Comparison of ENCODE assay signal across 21 cellular contexts in the genomic region with DNA sequence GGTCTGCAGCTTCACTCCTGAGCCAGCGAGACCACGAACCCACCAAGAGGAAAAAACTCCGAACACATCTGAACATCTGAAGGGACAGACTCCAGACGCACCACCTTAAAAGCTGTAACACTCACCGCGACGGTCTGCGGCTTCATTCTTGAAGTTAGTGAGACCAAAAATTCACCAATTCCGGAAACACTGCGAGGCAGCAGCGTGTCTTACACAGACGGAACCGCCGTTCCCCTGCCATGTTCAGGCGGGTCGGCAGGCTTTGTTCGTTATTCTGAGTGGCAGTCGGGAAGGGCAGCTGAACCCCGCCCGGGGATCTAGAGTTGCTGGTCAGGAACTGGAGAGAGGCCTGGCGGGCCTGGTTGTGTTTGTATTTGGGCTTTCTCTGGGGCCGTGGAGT. TPM values are rescaled to one million over a fixed set of nuclear protein-coding genes. Genes with fewer than 3 reads are reported as not detected.
DNase-seq lines count a peak whose midpoint lies in the region; ATAC-seq, FAIRE-seq and TF ChIP-seq lines count a peak whose summit lies in the region.
"Had no signal": no experiment of that assay in that cellular context is flagged by ENCODE, and none has a peak within 500 bp of the region (broad histone marks: within the 10 kb centered on the region; RNA-seq: fewer than 3 reads in every experiment).

No MANE protein-coding gene starts in this region.

- WGBS in K562 (ENCODE audit: insufficient coverage, low coverage, missing lambda C conversion rate), result 83% methylated on average over 12 of the region's 22 CpGs
- 97% methylated on average over 22 of the region's 22 CpGs for WGBS in mesenchymal stem cell
- WGBS in testis, 2 donors, result 79 to 81% methylated on average over 22 of the region's 22 CpGs

- peak; percentile 51 for DNase-seq in NB4 (ENCODE audit: low read depth)
- no peak for DNase-seq in K562 (ENCODE audit: extremely low read depth in 1 of 4, low spot score in 3 of 4)
- no peak for DNase-seq in mesenchymal stem cell
- DNase-seq in testis, result no peak
- no peak for DNase-seq in ureter (ENCODE audit: low spot score)
- DNase-seq: CD8-positive, alpha-beta T cell; COR-L47; DMS153; DMS79 treated with DMSO at 0.1 percent for 48 hours; GDM1 had no signal

- H3K79me2 ChIP-seq in K562 (ENCODE audit: control insufficient read depth, insufficient read depth, low read length), result no peaks in the 10 kb centered on the region

- H2BK120ac ChIP-seq in mesenchymal stem cell (ENCODE audit: low read depth, low read length), result no peak overlapping the region

- in situ Hi-C loops in K562 (cut with MboI), result no loop called here

- H3K4me3 ChIP-seq in NB4 (ENCODE audit: low read depth, low read length) (peak overlapping the region; percentile 23), K562 (no peak overlapping the region), mesenchymal stem cell (ENCODE audit: insufficient read depth in 1 of 2, low read depth in 1 of 2, low read length in 2 of 2) (no peak overlapping the region), testis (peak overlapping the region; percentile 18 to 22)
- H3K4me3 ChIP-seq: A549 had no signal

- H3K9me3 ChIP-seq in K562 (replicated peaks; ENCODE audit: control insufficient read depth, insufficient read depth, low read depth, low read length), result no peaks in the 10 kb centered on the region
- no peaks in the 10 kb centered on the region for H3K9me3 ChIP-seq in mesenchymal stem cell (ENCODE audit: control insufficient read depth, low read length)
- H3K9me3 ChIP-seq in testis, result no peaks in the 10 kb centered on the region
- H3K9me3 ChIP-seq: A549 had no signal

- H2AFZ ChIP-seq in K562 (ENCODE audit: low read depth, low read length) (no peak overlapping the region), mesenchymal stem cell (ENCODE audit: low read depth, low read length) (no peak overlapping the region)

- no peak overlapping the region for H2BK15ac ChIP-seq in mesenchymal stem cell (ENCODE audit: low read depth, poor library complexity, severe bottlenecking)

- TF ChIP-seq CTCF in NB4 (IDR thresholded peaks at IDR 0.05; ENCODE audit: low read depth, low read length) (no peak), K562 (IDR thresholded peaks at IDR 0.05 in 2 of 3, conservative IDR thresholded peaks at IDR 0.05 in 1 of 3; ENCODE audit: insufficient read depth in 2 of 3, low read depth in 1 of 3, low read length in 3 of 3) (no peak), testis (IDR thresholded peaks at IDR 0.05) (no peak)

- intact Hi-C loops in K562 (cut with micrococcal nuclease) (no loop called here), testis (cut with DNase I; ENCODE audit: low total_unique reads) (no loop called here)

- H3K9me1 ChIP-seq in K562 (ENCODE audit: control insufficient read depth, insufficient read depth, low read length), result no peaks in the 10 kb centered on the region

- no peak overlapping the region for H3K27ac ChIP-seq in K562 (ENCODE audit: extremely low read depth, low read depth, low read length)
- H3K27ac ChIP-seq in mesenchymal stem cell (ENCODE audit: low read length, poor library complexity, severe bottlenecking), result no peak overlapping the region
- H3K27ac ChIP-seq in testis, result peak overlapping the region in 1 of 2 donors; percentile 2

- no peak overlapping the region for H3K23ac ChIP-seq in mesenchymal stem cell (ENCODE audit: low read length in 2 of 2)

- H2BK12ac ChIP-seq in mesenchymal stem cell (ENCODE audit: low read length in 2 of 2), result no peak overlapping the region

- POLR2A ChIA-PET in K562 (lab: Yijun Ruan, JAX), result interaction anchor here (0.6 to 2.0 kb wide), 3 partner anchors 70 to 119 kb away, joined by 3 to 6 read pairs (median 5); a partner anchor contains a TSS

- no peak for FAIRE-seq in K562 (lab: Jason Lieb, UNC)
- FAIRE-seq: A549, D721Med, GM12892, GM19239, H54, HepG2, HTR-8/SVneo had no signal

- H3K18ac ChIP-seq in mesenchymal stem cell (ENCODE audit: low read depth in 1 of 2, low read length in 2 of 2), result no peak overlapping the region

- H2AK5ac ChIP-seq in mesenchymal stem cell (ENCODE audit: low read length, severe bottlenecking), result no peak overlapping the region

- H3K27me3 ChIP-seq in K562 (ENCODE audit: control insufficient read depth in 2 of 2, insufficient read depth in 2 of 2, low read length in 2 of 2) (no peaks in the 10 kb centered on the region), mesenchymal stem cell (ENCODE audit: control insufficient read depth in 1 of 2, insufficient read depth in 1 of 2, low read length in 2 of 2) (peaks cover 0 to 10% of the 10 kb centered on the region in 2 experiments), testis (no peaks in the 10 kb centered on the region)

- H3K4me2 ChIP-seq in K562 (ENCODE audit: insufficient read depth, low read length) (no peak overlapping the region), mesenchymal stem cell (ENCODE audit: low read length, poor library complexity, severe bottlenecking) (no peak overlapping the region)
- H3K4me2 ChIP-seq: A549 had no signal

- H3K4me1 ChIP-seq in K562 (replicated peaks in 1 of 2; ENCODE audit: control insufficient read depth in 2 of 2, insufficient read depth in 2 of 2, low read length in 2 of 2) (peaks cover 7 to 20% of the 10 kb centered on the region in 2 experiments; a peak in 3 of 5 replicates), mesenchymal stem cell (ENCODE audit: control insufficient read depth, insufficient read depth, low read depth, low read length) (no peaks in the 10 kb centered on the region), testis (no peaks in the 10 kb centered on the region)
- H3K4me1 ChIP-seq: A549 had no signal

- H3K36me3 ChIP-seq in K562 (ENCODE audit: control insufficient read depth, insufficient read depth, low read length) (no peaks in the 10 kb centered on the region), mesenchymal stem cell (ENCODE audit: control insufficient read depth in 1 of 2, insufficient read depth in 2 of 2, low read depth in 1 of 2, low read length in 2 of 2) (no peaks in the 10 kb centered on the region), testis (ENCODE audit: low read depth, missing control alignments) (no peaks in the 10 kb centered on the region)

- no peak for TF ChIP-seq RAD21 in K562 (CRISPR knock-in tag; conservative IDR thresholded peaks at IDR 0.05 in 1 of 2, IDR thresholded peaks at IDR 0.05 in 1 of 2)

- H3K79me1 ChIP-seq in mesenchymal stem cell (replicated peaks; ENCODE audit: low read length, poor library complexity, severe bottlenecking), result no peaks in the 10 kb centered on the region

- no peak for ATAC-seq in K562
- ATAC-seq in GM21528 (IDR thresholded peaks at IDR 0.05; ENCODE audit: low FRiP score, unreplicated experiment), result no peak
- ATAC-seq in HG03354 (IDR thresholded peaks at IDR 0.05; ENCODE audit: poor library complexity, severe bottlenecking, unreplicated experiment), result no peak
- ATAC-seq: CD8-positive, alpha-beta T cell; HCT116; HepG2 had no signal

- H3K9ac ChIP-seq in K562 (ENCODE audit: insufficient read depth in 1 of 2, low read depth in 2 of 2, low read length in 2 of 2), result no peak overlapping the region
- H3K9ac ChIP-seq in mesenchymal stem cell (ENCODE audit: low read length), result no peak overlapping the region

- no peak overlapping the region for H3K4ac ChIP-seq in mesenchymal stem cell (ENCODE audit: low read depth in 1 of 2, low read length in 2 of 2)

- no peak for TF ChIP-seq EP300 in K562 (IDR thresholded peaks at IDR 0.05; ENCODE audit: low read length)

- no peaks in the 10 kb centered on the region for H4K20me1 ChIP-seq in K562 (replicated peaks; ENCODE audit: control insufficient read depth, insufficient read depth, low read length)

- CTCF ChIA-PET in K562 (lab: Yijun Ruan, JAX; ENCODE audit: low intra/inter-chr PET ratio), result no interaction called here

- TSS peak; percentile 91 for BruUV-seq in K562 (replicated peaks; lab: Mats Ljungman, UMichigan)

- TF ChIP-seq POLR2A in NB4 (IDR thresholded peaks at IDR 0.05; ENCODE audit: extremely low read depth, insufficient read length) (no peak), K562 (conservative IDR thresholded peaks at IDR 0.05) (no peak), testis (IDR thresholded peaks at IDR 0.05) (no peak)

- H4K91ac ChIP-seq in mesenchymal stem cell (ENCODE audit: low read length), result peak overlapping the region; percentile 82

- no peak overlapping the region for H2BK5ac ChIP-seq in mesenchymal stem cell (ENCODE audit: low read depth, low read length, poor library complexity, severe bottlenecking)

- H3K14ac ChIP-seq in mesenchymal stem cell (ENCODE audit: low read length in 2 of 2), result no peak overlapping the region

- no peak overlapping the region for H4K8ac ChIP-seq in mesenchymal stem cell (ENCODE audit: low read length)

RNA-seq across cellular contexts. Expression of a gene that starts 20.3 kb away (rescaled TPM):
- 98.6 and 135 TPM in 2 replicates for total RNA-seq in K562 (2011; cell fraction: chromatin; rRNA removed; ENCODE audit: low replicate concordance)
- total RNA-seq in K562 (2011; cell fraction: nucleolus; rRNA removed), result 109 and 111 TPM in 2 replicates
- 113 and 115 TPM in 2 replicates for total RNA-seq in K562 (2011; cell fraction: nucleoplasm; rRNA removed)
- total RNA-seq in K562 (2014; rRNA removed) (14.3 and 17.4 TPM in 2 replicates), K562 (2014; rRNA removed; fragmentation: Illumina TruSeq; extraction: Trizol) (22.2 and 22.4 TPM in 2 replicates), K562 (2015; rRNA removed; fragmentation: Illumina TruSeq; extraction: Trizol) (23.0 and 25.3 TPM in 2 replicates), K562 (2021) (31.1 and 32.5 TPM in 2 replicates), testis (10 to 100 TPM; 26.0 to 30.2 TPM), ureter (95.9 TPM)
- polyA plus RNA-seq in K562 (2011; rRNA removed) (47.0 and 52.5 TPM in 2 replicates), K562 (2014; fragmentation: Illumina TruSeq; extraction: Trizol) (40.3 and 44.3 TPM in 2 replicates), K562 (2014; fragmentation: Nextera tagmentation; extraction: Ambion mirVana) (1 to 10 TPM; 4.9 to 5.6 TPM), K562 (2014; rRNA removed) (27.4 and 34.7 TPM in 2 replicates), testis (ENCODE audit: insufficient read depth, low read depth, low replicate concordance) (33.2 TPM)
- polyA plus RNA-seq in K562 (2011; cell fraction: cytosol; rRNA removed), result 49.0 and 53.0 TPM in 2 replicates
- polyA plus RNA-seq in K562 (2011; cell fraction: nucleus; rRNA removed), result 54.2 and 55.4 TPM in 2 replicates
- 22.1 and 29.4 TPM in 2 replicates for polyA plus RNA-seq in K562 (2012)
- polyA minus RNA-seq in K562 (2011; rRNA and poly(A)+ RNA removed), result 41.0 and 52.4 TPM in 2 replicates
- polyA minus RNA-seq in K562 (2011; cell fraction: cytosol; rRNA and poly(A)+ RNA removed), result 21.6 and 22.0 TPM in 2 replicates
- 19.3 and 28.1 TPM in 2 replicates for polyA minus RNA-seq in K562 (2011; cell fraction: nucleus; rRNA and poly(A)+ RNA removed)
- 103 TPM for polyA plus RNA-seq in mesenchymal stem cell (2013, experiment 1 of 2)
- 102 TPM for polyA plus RNA-seq in mesenchymal stem cell (2013, experiment 2 of 2)

RNA-seq across cellular contexts. Expression of a gene that starts 21.9 kb away (rescaled TPM):
- total RNA-seq in K562 (2011; cell fraction: chromatin; rRNA removed; ENCODE audit: low replicate concordance), result 3.2 and 4.9 TPM in 2 replicates
- 1.8 and 2.7 TPM in 2 replicates for total RNA-seq in K562 (2011; cell fraction: nucleolus; rRNA removed)
- total RNA-seq in K562 (2011; cell fraction: nucleoplasm; rRNA removed), result 1.8 and 2.6 TPM in 2 replicates
- total RNA-seq in K562 (2014; rRNA removed) (0.04 and 0.27 TPM in 2 replicates), K562 (2014; rRNA removed; fragmentation: Illumina TruSeq; extraction: Trizol) (0.29 and 0.35 TPM in 2 replicates), K562 (2015; rRNA removed; fragmentation: Illumina TruSeq; extraction: Trizol) (0.08 and 0.25 TPM in 2 replicates), K562 (2021) (0.84 and 1.2 TPM in 2 replicates), testis (100 to 1,000 TPM in 1 of 2 donors, 10 to 100 TPM in 1; 86.1 to 190 TPM), ureter (293 TPM)
- polyA plus RNA-seq in K562 (2011; rRNA removed) (0.39 and 0.95 TPM in 2 replicates), K562 (2014; fragmentation: Illumina TruSeq; extraction: Trizol) (0.45 and 0.46 TPM in 2 replicates), K562 (2014; fragmentation: Nextera tagmentation; extraction: Ambion mirVana) (under 1 TPM; 0.08 to 0.11 TPM), K562 (2014; rRNA removed) (0.12 and 0.26 TPM in 2 replicates), testis (ENCODE audit: insufficient read depth, low read depth, low replicate concordance) (271 TPM)
- polyA plus RNA-seq in K562 (2011; cell fraction: cytosol; rRNA removed), result 0.09 and 0.18 TPM in 2 replicates
- 2.1 and 3.7 TPM in 2 replicates for polyA plus RNA-seq in K562 (2011; cell fraction: nucleus; rRNA removed)
- 0.26 and 0.48 TPM in 2 replicates for polyA plus RNA-seq in K562 (2012)
- 0.28 and 0.87 TPM in 2 replicates for polyA minus RNA-seq in K562 (2011; rRNA and poly(A)+ RNA removed)
- not detected in 2 replicates for polyA minus RNA-seq in K562 (2011; cell fraction: cytosol; rRNA and poly(A)+ RNA removed)
- 1.2 and 1.8 TPM in 2 replicates for polyA minus RNA-seq in K562 (2011; cell fraction: nucleus; rRNA and poly(A)+ RNA removed)
- polyA plus RNA-seq in mesenchymal stem cell (2013, experiment 1 of 2), result 92.4 TPM
- polyA plus RNA-seq in mesenchymal stem cell (2013, experiment 2 of 2), result 91.8 TPM
- polyA plus RNA-seq: CD14-positive monocyte had no signal

RNA-seq across cellular contexts. Expression of a gene that starts 53.7 kb away (rescaled TPM):
- 1.5 and 1.9 TPM in 2 replicates for total RNA-seq in K562 (2011; cell fraction: chromatin; rRNA removed; ENCODE audit: low replicate concordance)
- total RNA-seq in K562 (2011; cell fraction: nucleolus; rRNA removed), result 0.50 and 0.66 TPM in 2 replicates
- 0.37 and 1.8 TPM in 2 replicates for total RNA-seq in K562 (2011; cell fraction: nucleoplasm; rRNA removed)
- total RNA-seq in K562 (2014; rRNA removed), result 0.16 and 1.0 TPM in 2 replicates
- total RNA-seq in K562 (2014; rRNA removed; fragmentation: Illumina TruSeq; extraction: Trizol), result 0.13 and 0.33 TPM in 2 replicates
- total RNA-seq in K562 (2015; rRNA removed; fragmentation: Illumina TruSeq; extraction: Trizol), result 0.14 and 0.19 TPM in 2 replicates
- total RNA-seq in K562 (2021), result 0.96 and 1.0 TPM in 2 replicates
- polyA plus RNA-seq in K562 (2011; rRNA removed), result 0.33 and 0.81 TPM in 2 replicates
- polyA plus RNA-seq in K562 (2011; cell fraction: cytosol; rRNA removed), result 0.42 and 0.77 TPM in 2 replicates
- 1.4 and 2.8 TPM in 2 replicates for polyA plus RNA-seq in K562 (2011; cell fraction: nucleus; rRNA removed)
- 0.20 and 0.98 TPM in 2 replicates for polyA plus RNA-seq in K562 (2012)
- polyA plus RNA-seq in K562 (2014; fragmentation: Illumina TruSeq; extraction: Trizol), result 0.33 and 0.36 TPM in 2 replicates
- under 1 TPM in 1 of 2 experiments, not detected in 1; 0.07 TPM for polyA plus RNA-seq in K562 (2014; fragmentation: Nextera tagmentation; extraction: Ambion mirVana)
- polyA plus RNA-seq in K562 (2014; rRNA removed), result 0.11 and 0.53 TPM in 2 replicates
- 0.28 and 0.99 TPM in 2 replicates for polyA minus RNA-seq in K562 (2011; rRNA and poly(A)+ RNA removed)
- polyA minus RNA-seq in K562 (2011; cell fraction: cytosol; rRNA and poly(A)+ RNA removed), result 1.5 TPM in 1 of 2 replicates, not detected in the other
- 0.40 and 0.67 TPM in 2 replicates for polyA minus RNA-seq in K562 (2011; cell fraction: nucleus; rRNA and poly(A)+ RNA removed)
- polyA plus RNA-seq in mesenchymal stem cell (2013, experiment 1 of 2), result 79.1 TPM
- polyA plus RNA-seq in mesenchymal stem cell (2013, experiment 2 of 2), result 79.5 TPM
- total RNA-seq in testis, result 100 to 1,000 TPM in 1 of 2 donors, 10 to 100 TPM in 1; 51.4 to 174 TPM
- 330 TPM for polyA plus RNA-seq in testis (ENCODE audit: insufficient read depth, low read depth, low replicate concordance)
- total RNA-seq in ureter, result 455 TPM

Comparison
In these comparisons a context has a peak if more than half of its experiments do, and no peak if none do; other contexts are left out.
1. H3K4me3 ChIP-seq: peak in NB4 (single experiment) and testis (2 of 2); none in K562 (single experiment) and mesenchymal stem cell (0 of 2).
2. RNA of a gene that starts 21.9 kb away (total RNA-seq): 293 TPM in ureter (single experiment) and 86.1 to 190 TPM in testis; 0.04 to 4.9 TPM in K562; every median in the first group is over 10 times any median in the second.
3. RNA of a gene that starts 53.7 kb away (total RNA-seq): 455 TPM in ureter (single experiment) and 51.4 to 174 TPM in testis; 0.13 to 1.9 TPM in K562; every median in the first group is over 10 times any median in the second.